Comparison of ENCODE assay signal across 2 cellular contexts in genomic region chr11:75376175-75376574, GRCh38.
TF ChIP-seq lines count a peak whose summit lies in the region.

No MANE protein-coding gene starts in this region.

TF ChIP-seq in GM23338, 12 proteins besides CTCF, POLR2A, EP300 and RAD21:
- TF ChIP-seq EZH2phosphoT487 (IDR thresholded peaks at IDR 0.05; ENCODE audit: unreplicated experiment): no peak
- TF ChIP-seq ZNF331 (CRISPR knock-in tag; IDR thresholded peaks at IDR 0.05; ENCODE audit: low read depth): no peak
- no peak for TF ChIP-seq POLR2AphosphoS5 (IDR thresholded peaks at IDR 0.05; ENCODE audit: low read depth)
- no peak for TF ChIP-seq NANOG (IDR thresholded peaks at IDR 0.05; ENCODE audit: borderline replicate concordance)
- TF ChIP-seq ZNF114 (CRISPR knock-in tag; IDR thresholded peaks at IDR 0.05): no peak
- TF ChIP-seq, protein P1, sequence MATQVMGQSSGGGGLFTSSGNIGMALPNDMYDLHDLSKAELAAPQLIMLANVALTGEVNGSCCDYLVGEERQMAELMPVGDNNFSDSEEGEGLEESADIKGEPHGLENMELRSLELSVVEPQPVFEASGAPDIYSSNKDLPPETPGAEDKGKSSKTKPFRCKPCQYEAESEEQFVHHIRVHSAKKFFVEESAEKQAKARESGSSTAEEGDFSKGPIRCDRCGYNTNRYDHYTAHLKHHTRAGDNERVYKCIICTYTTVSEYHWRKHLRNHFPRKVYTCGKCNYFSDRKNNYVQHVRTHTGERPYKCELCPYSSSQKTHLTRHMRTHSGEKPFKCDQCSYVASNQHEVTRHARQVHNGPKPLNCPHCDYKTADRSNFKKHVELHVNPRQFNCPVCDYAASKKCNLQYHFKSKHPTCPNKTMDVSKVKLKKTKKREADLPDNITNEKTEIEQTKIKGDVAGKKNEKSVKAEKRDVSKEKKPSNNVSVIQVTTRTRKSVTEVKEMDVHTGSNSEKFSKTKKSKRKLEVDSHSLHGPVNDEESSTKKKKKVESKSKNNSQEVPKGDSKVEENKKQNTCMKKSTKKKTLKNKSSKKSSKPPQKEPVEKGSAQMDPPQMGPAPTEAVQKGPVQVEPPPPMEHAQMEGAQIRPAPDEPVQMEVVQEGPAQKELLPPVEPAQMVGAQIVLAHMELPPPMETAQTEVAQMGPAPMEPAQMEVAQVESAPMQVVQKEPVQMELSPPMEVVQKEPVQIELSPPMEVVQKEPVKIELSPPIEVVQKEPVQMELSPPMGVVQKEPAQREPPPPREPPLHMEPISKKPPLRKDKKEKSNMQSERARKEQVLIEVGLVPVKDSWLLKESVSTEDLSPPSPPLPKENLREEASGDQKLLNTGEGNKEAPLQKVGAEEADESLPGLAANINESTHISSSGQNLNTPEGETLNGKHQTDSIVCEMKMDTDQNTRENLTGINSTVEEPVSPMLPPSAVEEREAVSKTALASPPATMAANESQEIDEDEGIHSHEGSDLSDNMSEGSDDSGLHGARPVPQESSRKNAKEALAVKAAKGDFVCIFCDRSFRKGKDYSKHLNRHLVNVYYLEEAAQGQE (IDR thresholded peaks at IDR 0.05; ENCODE audit: unreplicated experiment): no peak
- TF ChIP-seq CREB1 (CRISPR knock-in tag; IDR thresholded peaks at IDR 0.05; ENCODE audit: low read depth): no peak
- TF ChIP-seq STAT1 (IDR thresholded peaks at IDR 0.05; ENCODE audit: unreplicated experiment): no peak
- no peak for TF ChIP-seq JUNB (IDR thresholded peaks at IDR 0.05; ENCODE audit: unreplicated experiment)
- TF ChIP-seq, protein P2, sequence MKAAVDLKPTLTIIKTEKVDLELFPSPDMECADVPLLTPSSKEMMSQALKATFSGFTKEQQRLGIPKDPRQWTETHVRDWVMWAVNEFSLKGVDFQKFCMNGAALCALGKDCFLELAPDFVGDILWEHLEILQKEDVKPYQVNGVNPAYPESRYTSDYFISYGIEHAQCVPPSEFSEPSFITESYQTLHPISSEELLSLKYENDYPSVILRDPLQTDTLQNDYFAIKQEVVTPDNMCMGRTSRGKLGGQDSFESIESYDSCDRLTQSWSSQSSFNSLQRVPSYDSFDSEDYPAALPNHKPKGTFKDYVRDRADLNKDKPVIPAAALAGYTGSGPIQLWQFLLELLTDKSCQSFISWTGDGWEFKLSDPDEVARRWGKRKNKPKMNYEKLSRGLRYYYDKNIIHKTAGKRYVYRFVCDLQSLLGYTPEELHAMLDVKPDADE (IDR thresholded peaks at IDR 0.05): no peak

TF ChIP-seq in SK-N-SH, 30 proteins besides CTCF, POLR2A, EP300 and RAD21:
- TF ChIP-seq USF2 (IDR thresholded peaks at IDR 0.05; ENCODE audit: borderline replicate concordance, low read depth, low read length) (no peak), FOSL2 (IDR thresholded peaks at IDR 0.05; ENCODE audit: borderline replicate concordance, low read depth) (no peak), SMC3 (IDR thresholded peaks at IDR 0.05; ENCODE audit: low read depth, low read length) (no peak), SIN3A (IDR thresholded peaks at IDR 0.05; ENCODE audit: borderline replicate concordance, low read depth, low read length) (no peak), NRF1 (IDR thresholded peaks at IDR 0.05; ENCODE audit: low read depth, low read length) (no peak), IRF3 (IDR thresholded peaks at IDR 0.05; ENCODE audit: low read depth, low read length) (no peak)
- TF ChIP-seq, protein P3, sequence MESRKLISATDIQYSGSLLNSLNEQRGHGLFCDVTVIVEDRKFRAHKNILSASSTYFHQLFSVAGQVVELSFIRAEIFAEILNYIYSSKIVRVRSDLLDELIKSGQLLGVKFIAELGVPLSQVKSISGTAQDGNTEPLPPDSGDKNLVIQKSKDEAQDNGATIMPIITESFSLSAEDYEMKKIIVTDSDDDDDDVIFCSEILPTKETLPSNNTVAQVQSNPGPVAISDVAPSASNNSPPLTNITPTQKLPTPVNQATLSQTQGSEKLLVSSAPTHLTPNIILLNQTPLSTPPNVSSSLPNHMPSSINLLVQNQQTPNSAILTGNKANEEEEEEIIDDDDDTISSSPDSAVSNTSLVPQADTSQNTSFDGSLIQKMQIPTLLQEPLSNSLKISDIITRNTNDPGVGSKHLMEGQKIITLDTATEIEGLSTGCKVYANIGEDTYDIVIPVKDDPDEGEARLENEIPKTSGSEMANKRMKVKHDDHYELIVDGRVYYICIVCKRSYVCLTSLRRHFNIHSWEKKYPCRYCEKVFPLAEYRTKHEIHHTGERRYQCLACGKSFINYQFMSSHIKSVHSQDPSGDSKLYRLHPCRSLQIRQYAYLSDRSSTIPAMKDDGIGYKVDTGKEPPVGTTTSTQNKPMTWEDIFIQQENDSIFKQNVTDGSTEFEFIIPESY (IDR thresholded peaks at IDR 0.05; ENCODE audit: borderline replicate concordance, low read depth): no peak
- TF ChIP-seq, protein P1 (IDR thresholded peaks at IDR 0.05; ENCODE audit: low read depth, low read length): no peak
